Comparison of ENCODE assay signal across 8 cellular contexts in the genomic region with DNA sequence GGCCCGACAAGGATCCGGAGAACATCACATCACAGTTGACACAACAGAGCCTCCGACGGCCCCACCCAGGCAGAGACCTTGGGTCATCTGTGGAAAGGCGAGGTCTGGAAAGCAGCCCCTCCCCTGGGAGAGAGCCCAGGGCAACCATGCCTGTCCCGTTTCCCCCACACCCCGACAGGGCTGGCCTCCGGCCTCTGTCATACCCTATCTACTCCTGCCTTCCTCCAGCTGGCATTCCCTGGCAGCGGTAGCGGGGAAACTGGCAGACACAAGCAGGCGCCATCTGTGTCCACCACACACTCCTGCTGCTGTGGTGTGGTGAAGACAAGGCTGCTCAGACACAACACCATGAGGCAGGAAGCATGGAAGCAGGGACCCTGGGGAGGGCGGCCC. TPM values are rescaled to one million over a fixed set of nuclear protein-coding genes. Genes with fewer than 3 reads are reported as not detected.
A peak's percentile ranks its signal among the peaks of the same experiment; 100 is the strongest.
DNase-seq lines count a peak whose midpoint lies in the region; ATAC-seq and TF ChIP-seq lines count a peak whose summit lies in the region.
"Not testable (repeated sequence)": the region's sequence is repeated elsewhere in the genome, so short reads cannot be mapped to it uniquely, and the experiment has no call there.

No MANE protein-coding gene starts in this region.

- H2BK5ac ChIP-seq in mesenchymal stem cell (ENCODE audit: low read depth, low read length, poor library complexity, severe bottlenecking): not testable (repeated sequence)

- intact Hi-C loops in head of caudate nucleus (cut with DNase I); left ventricle myocardium superior (cut with micrococcal nuclease); spleen (cut with DNase I; ENCODE audit: low total_unique reads): not testable (repeated sequence)

- not testable (repeated sequence) for H2BK120ac ChIP-seq in mesenchymal stem cell (ENCODE audit: low read depth, low read length)

- H3K4me2 ChIP-seq in mesenchymal stem cell (ENCODE audit: low read length, poor library complexity, severe bottlenecking): not testable (repeated sequence)

- not testable (repeated sequence) for TF ChIP-seq POLR2A in spleen (IDR thresholded peaks at IDR 0.05)

- not testable (repeated sequence) for H2AFZ ChIP-seq in mesenchymal stem cell (ENCODE audit: low read depth, low read length)

- not testable (repeated sequence) for H3K14ac ChIP-seq in mesenchymal stem cell (ENCODE audit: low read length in 2 of 2)

- ATAC-seq in left ventricle myocardium superior: peak; percentile 77

- peak overlapping the region; percentile 12 for H2BK15ac ChIP-seq in mesenchymal stem cell (ENCODE audit: low read depth, poor library complexity, severe bottlenecking)

- H3K23ac ChIP-seq in mesenchymal stem cell (ENCODE audit: low read length in 2 of 2): not testable (repeated sequence)

- H3K4me1 ChIP-seq in BE2C (peaks cover 17% of the 10 kb centered on the region), spleen (peaks cover 0 to 17% (median 6%) of the 10 kb centered on the region in 6 donors)
- not testable (repeated sequence) for H3K4me1 ChIP-seq in mesenchymal stem cell (ENCODE audit: control insufficient read depth, insufficient read depth, low read depth, low read length)

- not testable (repeated sequence) for H2BK12ac ChIP-seq in mesenchymal stem cell (ENCODE audit: low read length in 2 of 2)

- not testable (repeated sequence) for H3K4me3 ChIP-seq in BE2C (ENCODE audit: low read depth, low read length); mesenchymal stem cell (ENCODE audit: insufficient read depth in 1 of 2, low read depth in 1 of 2, low read length in 2 of 2); spleen

- not testable (repeated sequence) for H3K27ac ChIP-seq in caudate nucleus (ENCODE audit: low read depth, low read length); mesenchymal stem cell (ENCODE audit: low read length, poor library complexity, severe bottlenecking)
- peak overlapping the region in 5 of 8 donors; percentile 49 to 64 (median 55) for H3K27ac ChIP-seq in spleen

- not testable (repeated sequence) for H4K8ac ChIP-seq in mesenchymal stem cell (ENCODE audit: low read length)

- not testable (repeated sequence) for H4K91ac ChIP-seq in mesenchymal stem cell (ENCODE audit: low read length)

- H3K36me3 ChIP-seq in BE2C, spleen: not testable (repeated sequence)
- peaks cover 5 to 23% of the 10 kb centered on the region in 2 experiments for H3K36me3 ChIP-seq in mesenchymal stem cell (ENCODE audit: control insufficient read depth in 1 of 2, insufficient read depth in 2 of 2, low read depth in 1 of 2, low read length in 2 of 2)

- H3K4ac ChIP-seq in mesenchymal stem cell (ENCODE audit: low read depth in 1 of 2, low read length in 2 of 2): not testable (repeated sequence)

- not testable (repeated sequence) for H3K27me3 ChIP-seq in BE2C; mesenchymal stem cell (ENCODE audit: control insufficient read depth in 1 of 2, insufficient read depth in 1 of 2, low read length in 2 of 2); spleen (replicated peaks in 1 of 7)

- DNase-seq in BE2C (peak; percentile 73), NCI-H1694 treated with DMSO at 0.1 percent for 48 hours (lab: John Stamatoyannopoulos, UW) (peak; percentile 45), caudate nucleus (lab: John Stamatoyannopoulos, UW) (peak in 41 of 61 donors; percentile 3 to 82 (median 24)), head of caudate nucleus (peak in 41 of 42 donors; percentile 13 to 82 (median 56)), left ventricle myocardium superior (peak; percentile 87), occipital lobe (lab: John Stamatoyannopoulos, UW) (peak; percentile 49), spleen (peak; percentile 86)
- not testable (repeated sequence) for DNase-seq in mesenchymal stem cell

- H3K18ac ChIP-seq in mesenchymal stem cell (ENCODE audit: low read depth in 1 of 2, low read length in 2 of 2): not testable (repeated sequence)

- 92% methylated on average over 12 of the region's 12 CpGs for WGBS in mesenchymal stem cell
- WGBS in spleen, 5 donors: 71 to 80% (median 76%) methylated on average over 8 to 12 of the region's 12 CpGs

- not testable (repeated sequence) for H3K9me3 ChIP-seq in BE2C; mesenchymal stem cell (ENCODE audit: control insufficient read depth, low read length); spleen

- H2AK5ac ChIP-seq in mesenchymal stem cell (ENCODE audit: low read length, severe bottlenecking): not testable (repeated sequence)

- not testable (repeated sequence) for TF ChIP-seq CTCF in BE2C (IDR thresholded peaks at IDR 0.05; ENCODE audit: low read depth, low read length); spleen (IDR thresholded peaks at IDR 0.05 in 8 of 11, conservative IDR thresholded peaks at IDR 0.05 in 3 of 11)

- not testable (repeated sequence) for H3K9ac ChIP-seq in mesenchymal stem cell (ENCODE audit: low read length)

- not testable (repeated sequence) for H3K79me1 ChIP-seq in mesenchymal stem cell (replicated peaks; ENCODE audit: low read length, poor library complexity, severe bottlenecking)

RNA-seq across cellular contexts. Expression of a gene that starts 33.3 kb away (rescaled TPM):
- 25.4 TPM for polyA plus RNA-seq in BE2C (2012; ENCODE audit: insufficient read depth, insufficient read length, low read depth)
- 37.9 TPM for total RNA-seq in left ventricle myocardium superior
- 14.1 TPM for polyA plus RNA-seq in mesenchymal stem cell (2013, experiment 1 of 2)
- polyA plus RNA-seq in mesenchymal stem cell (2013, experiment 2 of 2): 13.0 TPM
- 5.9 TPM for total RNA-seq in occipital lobe
- 10 to 100 TPM in 1 of 7 donors, 1 to 10 TPM in 6; 3.4 to 15.0 (median 8.3) TPM for total RNA-seq in spleen
- polyA plus RNA-seq in spleen: 1 to 10 TPM in 2 of 3 donors, under 1 TPM in 1; 0.47 to 8.4 (median 2.2) TPM
